8 cellular contexts compared by ENCODE assay signal in the genomic region with DNA sequence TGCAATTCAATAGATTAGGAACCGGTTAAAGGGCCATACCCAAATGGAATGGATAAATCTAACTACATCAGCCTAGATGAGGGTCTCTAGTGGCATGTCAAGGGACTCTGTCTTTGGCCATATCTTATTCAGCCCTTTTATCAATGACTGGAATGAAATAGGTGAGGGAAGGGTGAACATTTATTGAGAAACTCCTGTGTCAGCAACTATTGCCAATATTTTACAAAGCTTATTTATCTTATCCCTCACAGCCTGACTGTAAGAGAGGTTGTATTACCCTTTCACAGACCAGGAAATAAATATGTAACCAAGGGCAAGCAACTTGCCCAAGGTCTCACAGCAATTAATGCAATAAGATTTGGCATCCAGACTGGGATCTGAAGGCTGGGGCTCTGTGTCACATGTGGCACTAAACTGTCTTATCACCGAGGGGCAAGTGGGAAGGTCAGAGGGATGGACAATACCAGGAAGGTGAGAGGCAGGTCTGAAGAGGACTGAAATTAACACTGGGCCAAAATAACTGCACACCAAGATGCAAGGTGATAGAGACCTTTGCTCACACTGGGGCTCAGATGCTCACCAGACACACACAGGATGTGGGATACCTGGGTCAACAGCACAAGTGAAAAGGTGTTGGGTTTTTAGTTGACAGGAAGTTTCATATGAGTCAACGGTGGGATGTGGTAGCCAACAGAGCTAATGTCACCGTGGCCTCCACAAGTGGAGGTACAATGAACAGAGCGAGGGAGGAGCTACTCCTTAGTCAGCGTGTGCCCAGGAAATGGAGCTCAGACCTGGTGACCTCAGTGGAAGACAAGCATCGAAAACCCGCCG.
A peak's percentile ranks its signal among the peaks of the same experiment; 100 is the strongest.
DNase-seq lines count a peak whose midpoint lies in the region; ATAC-seq and TF ChIP-seq lines count a peak whose summit lies in the region.

No MANE protein-coding gene starts in this region.

- BruUV-seq in mammary epithelial cell (replicated peaks; lab: Mats Ljungman, UMichigan) (no TSS peak), MCF 10A (replicated peaks; lab: Mats Ljungman, UMichigan) (no TSS peak), IMR-90 (replicated peaks; lab: Mats Ljungman, UMichigan) (no TSS peak)

- no peak for TF ChIP-seq RAD21 in IMR-90 (IDR thresholded peaks at IDR 0.05; ENCODE audit: low read length)

- H4K8ac ChIP-seq in IMR-90 (ENCODE audit: low read depth in 2 of 2, low read length in 2 of 2): no peak overlapping the region

- H3K36me3 ChIP-seq in mammary epithelial cell (ENCODE audit: insufficient read depth, low read length) (no peaks in the 10 kb centered on the region), IMR-90 (ENCODE audit: control insufficient read depth, insufficient read depth, low read length) (no peaks in the 10 kb centered on the region)

- H3K27me3 Mint-ChIP-seq in MCF 10A (ENCODE audit: insufficient read depth, unreplicated experiment): peaks cover 39% of the 10 kb centered on the region
- H3K27me3 Mint-ChIP-seq in activated T-helper 2 cell treated with anti-CD3 and anti-CD28 coated beads, Interferon-gamma antibody, Interleukin-2, Interleukin-4, amounts not matched to agents 10 μg/mL and 5 μg/mL and 100 μg/mL, durations not matched to agents 14 hours and 24 hours and 36 hours (ENCODE audit: low read depth): peaks cover 5% of the 10 kb centered on the region

- H4K20me1 ChIP-seq in mammary epithelial cell (ENCODE audit: insufficient read depth, low read length): no peaks in the 10 kb centered on the region
- no peaks in the 10 kb centered on the region for H4K20me1 ChIP-seq in IMR-90 (ENCODE audit: insufficient read depth, low read length)

- H3K4me3 Mint-ChIP-seq in MCF 10A (ENCODE audit: unreplicated experiment): no peak overlapping the region
- no peak overlapping the region for H3K4me3 Mint-ChIP-seq in activated T-helper 2 cell treated with anti-CD3 and anti-CD28 coated beads, Interferon-gamma antibody, Interleukin-2, Interleukin-4, amounts not matched to agents 10 μg/mL and 5 μg/mL and 100 μg/mL, durations not matched to agents 14 hours and 24 hours and 36 hours (ENCODE audit: low read depth)

- no peak overlapping the region for H2AK5ac ChIP-seq in IMR-90 (ENCODE audit: low read depth, low read length)

- no peak for ATAC-seq in IMR-90 (ENCODE audit: low read depth)

- H3K18ac ChIP-seq in IMR-90 (ENCODE audit: low read depth, low read length): no peak overlapping the region

- H3K14ac ChIP-seq in IMR-90 (replicated peaks; ENCODE audit: low read depth, low read length): no peak overlapping the region

- H3K27me3 ChIP-seq in mammary epithelial cell (ENCODE audit: insufficient read depth, low read length) (peaks cover 3% of the 10 kb centered on the region), IMR-90 (ENCODE audit: control insufficient read depth, insufficient read depth, low read length) (peaks cover 29% of the 10 kb centered on the region)

- H4K5ac ChIP-seq in IMR-90 (ENCODE audit: low read depth, low read length): no peak overlapping the region

- dilution Hi-C loops in mammary epithelial cell (cut with HindIII; ENCODE audit: low sequenced_read_pairs): loop anchor here (5.0 kb wide), 2 partner anchors 43 to 112 kb away; no protein-coding TSS in a partner anchor
- dilution Hi-C loops in IMR-90 (cut with HindIII; ENCODE audit: low sequenced_read_pairs, unreplicated experiment): no loop called here

- intact Hi-C loops in mammary epithelial cell (cut with micrococcal nuclease): no loop called here
- intact Hi-C loops in MCF 10A (cut with micrococcal nuclease): no loop called here
- intact Hi-C loops in IMR-90 (cut with micrococcal nuclease): no loop called here
- intact Hi-C loops in activated T-helper 2 cell treated with anti-CD3 and anti-CD28 coated beads, Interferon-gamma antibody, Interleukin-2, Interleukin-4, amounts not matched to agents 10 μg/mL and 5 μg/mL and 100 μg/mL, durations not matched to agents 14 hours and 24 hours and 36 hours (cut with micrococcal nuclease): loop anchor here (1.0 to 10.0 kb wide), 9 partner anchors 37 to 778 kb away; a partner anchor contains a TSS

- H3K4me3 ChIP-seq in mammary epithelial cell (replicated peaks in 1 of 3; ENCODE audit: insufficient read depth in 1 of 3, low read depth in 2 of 3, low read length in 3 of 3) (no peak overlapping the region), IMR-90 (ENCODE audit: insufficient read depth, low read depth, low read length) (no peak overlapping the region)

- peaks cover 6% of the 10 kb centered on the region for H3K4me1 ChIP-seq in mammary epithelial cell (ENCODE audit: insufficient read depth, low read length)
- no peaks in the 10 kb centered on the region for H3K4me1 ChIP-seq in IMR-90 (ENCODE audit: control insufficient read depth, insufficient read depth, low read length)

- H2BK5ac ChIP-seq in IMR-90 (ENCODE audit: low read depth, low read length, poor library complexity, severe bottlenecking): no peak overlapping the region

- in situ Hi-C loops in mammary epithelial cell (cut with MboI; ENCODE audit: low sequenced_read_pairs in 2 of 2): loop anchor here in 1 of 2 donors (25.0 kb wide), 1 partner anchor 202 kb away; no protein-coding TSS in a partner anchor
- in situ Hi-C loops in IMR-90 (cut with MboI; ENCODE audit: low sequenced_read_pairs): no loop called here

- H2BK20ac ChIP-seq in IMR-90 (ENCODE audit: low read depth, low read length): no peak overlapping the region

- H3K4ac ChIP-seq in IMR-90 (ENCODE audit: low read depth, low read length): no peak overlapping the region

- WGBS in mammary epithelial cell (ENCODE audit: low coverage, missing lambda C conversion rate): 77% methylated on average over 7 of the region's 9 CpGs
- 52% methylated on average over 3 of the region's 9 CpGs; no CpG with 5 or more reads in 1 of the 2 experiments for WGBS in IMR-90 (ENCODE audit: extremely low coverage in 2 of 2, insufficient read length in 1 of 2), 2 experiments

- H3K9me3 Mint-ChIP-seq in MCF 10A (ENCODE audit: unreplicated experiment): peaks cover 8% of the 10 kb centered on the region
- H3K9me3 Mint-ChIP-seq in activated T-helper 2 cell treated with anti-CD3 and anti-CD28 coated beads, Interferon-gamma antibody, Interleukin-2, Interleukin-4, amounts not matched to agents 10 μg/mL and 5 μg/mL and 100 μg/mL, durations not matched to agents 14 hours and 24 hours and 36 hours: peaks cover 21% of the 10 kb centered on the region

- H3K9me1 ChIP-seq in IMR-90 (ENCODE audit: insufficient read depth, low read length): no peaks in the 10 kb centered on the region

- no peak overlapping the region for H3K27ac Mint-ChIP-seq in MCF 10A (ENCODE audit: low read depth, unreplicated experiment)
- peak overlapping the region; percentile 68 for H3K27ac Mint-ChIP-seq in activated T-helper 2 cell treated with anti-CD3 and anti-CD28 coated beads, Interferon-gamma antibody, Interleukin-2, Interleukin-4, amounts not matched to agents 10 μg/mL and 5 μg/mL and 100 μg/mL, durations not matched to agents 14 hours and 24 hours and 36 hours

- H3K4me2 ChIP-seq in mammary epithelial cell (ENCODE audit: insufficient read depth, low read depth, low read length) (no peak overlapping the region), IMR-90 (ENCODE audit: low read depth, low read length) (no peak overlapping the region)

- H3K79me2 ChIP-seq in mammary epithelial cell (ENCODE audit: insufficient read depth, low read length): no peaks in the 10 kb centered on the region

- H3K4me1 Mint-ChIP-seq in MCF 10A (ENCODE audit: insufficient read depth, unreplicated experiment): no peaks in the 10 kb centered on the region
- peaks cover 59% of the 10 kb centered on the region for H3K4me1 Mint-ChIP-seq in activated T-helper 2 cell treated with anti-CD3 and anti-CD28 coated beads, Interferon-gamma antibody, Interleukin-2, Interleukin-4, amounts not matched to agents 10 μg/mL and 5 μg/mL and 100 μg/mL, durations not matched to agents 14 hours and 24 hours and 36 hours (ENCODE audit: low read depth)

- H3K9ac ChIP-seq in mammary epithelial cell (ENCODE audit: insufficient read depth, low read length): no peak overlapping the region
- H3K9ac ChIP-seq in IMR-90 (ENCODE audit: low read depth, low read length): no peak overlapping the region

- DNase-seq in mammary epithelial cell (peak; percentile 23), MCF 10A (ENCODE audit: unreplicated experiment) (no peak), IMR-90 (no peak), putamen (ENCODE audit: low spot score) (no peak), 8988T (no peak), NCI-H1105 (lab: John Stamatoyannopoulos, UW) (no peak)
- DNase-seq in activated T-helper 2 cell treated with anti-CD3 and anti-CD28 coated beads, Interferon-gamma antibody, Interleukin-2, Interleukin-4, amounts not matched to agents 10 μg/mL and 5 μg/mL and 100 μg/mL, durations not matched to agents 14 hours and 24 hours and 36 hours (ENCODE audit: low spot score): peak; percentile 83
- DNase-seq in stimulated activated CD8-positive, alpha-beta memory T cell treated with anti-CD3 and anti-CD28 coated beads, Interleukin-12 subunit alpha, Interleukin-12 subunit beta, amount 100 ng/mL, for 4 hours (ENCODE audit: low read depth): peak; percentile 46

- TF ChIP-seq POLR2A in IMR-90 (IDR thresholded peaks at IDR 0.05; ENCODE audit: low read depth, low read length): no peak

- no peak overlapping the region for H2BK15ac ChIP-seq in IMR-90 (ENCODE audit: low read depth, low read length)

- TF ChIP-seq CTCF in mammary epithelial cell (conservative IDR thresholded peaks at IDR 0.05 in 1 of 2, IDR thresholded peaks at IDR 0.05 in 1 of 2; ENCODE audit: extremely low read depth in 1 of 2, insufficient read depth in 1 of 2, low read depth in 1 of 2, low read length in 2 of 2): no peak
- TF ChIP-seq CTCF in MCF 10A (IDR thresholded peaks at IDR 0.05; ENCODE audit: unreplicated experiment): no peak
- TF ChIP-seq CTCF in IMR-90 (conservative IDR thresholded peaks at IDR 0.05; ENCODE audit: low read depth, low read length): no peak

- no peak overlapping the region for H2AK9ac ChIP-seq in IMR-90 (replicated peaks; ENCODE audit: low read depth, low read length, poor library complexity)

- H3K27ac ChIP-seq in mammary epithelial cell (ENCODE audit: insufficient read depth, low read depth, low read length) (no peak overlapping the region), IMR-90 (ENCODE audit: insufficient read depth, low read length) (no peak overlapping the region)

- H2BK120ac ChIP-seq in IMR-90 (ENCODE audit: low read depth, low read length): no peak overlapping the region

- no peak overlapping the region for H4K91ac ChIP-seq in IMR-90 (ENCODE audit: insufficient read depth, low read depth, low read length)

- no peak overlapping the region for H3K56ac ChIP-seq in IMR-90 (ENCODE audit: extremely low read depth, insufficient read depth, low read length)

- no peaks in the 10 kb centered on the region for H3K79me1 ChIP-seq in IMR-90 (ENCODE audit: low read depth in 1 of 2, low read length in 2 of 2)

- H3K36me3 Mint-ChIP-seq in MCF 10A (ENCODE audit: insufficient read depth, unreplicated experiment): no peaks in the 10 kb centered on the region
- peaks cover 20% of the 10 kb centered on the region for H3K36me3 Mint-ChIP-seq in activated T-helper 2 cell treated with anti-CD3 and anti-CD28 coated beads, Interferon-gamma antibody, Interleukin-2, Interleukin-4, amounts not matched to agents 10 μg/mL and 5 μg/mL and 100 μg/mL, durations not matched to agents 14 hours and 24 hours and 36 hours (ENCODE audit: low read depth)

- H2AFZ ChIP-seq in mammary epithelial cell (ENCODE audit: low read depth, low read length) (no peak overlapping the region), IMR-90 (replicated peaks; ENCODE audit: low read length, poor library complexity) (no peak overlapping the region)

- no peak overlapping the region for H3K23ac ChIP-seq in IMR-90 (ENCODE audit: low read depth, low read length)

- CTCF ChIA-PET in mammary epithelial cell (lab: Charles Lee; ENCODE audit: low non-redundant PET): no interaction called here
- CTCF ChIA-PET in MCF 10A (lab: Yijun Ruan, JAX): interaction anchor here (1.0 to 1.1 kb wide), 2 partner anchors 12 to 29 kb away, joined by 3 to 4 read pairs; no protein-coding TSS in a partner anchor
- CTCF ChIA-PET in IMR-90 (lab: Yijun Ruan, JAX): no interaction called here

- POLR2A ChIA-PET in MCF 10A (lab: Yijun Ruan, JAX): no interaction called here
- POLR2A ChIA-PET in IMR-90 (lab: Charles Lee; ENCODE audit: unreplicated experiment): no interaction called here

- peaks cover 6% of the 10 kb centered on the region for H3K9me3 ChIP-seq in mammary epithelial cell (replicated peaks; ENCODE audit: insufficient read depth, low read length)
- peaks cover 4% of the 10 kb centered on the region for H3K9me3 ChIP-seq in IMR-90 (ENCODE audit: control insufficient read depth, insufficient read depth, low read length)

Comparison
In these comparisons a context has a peak if more than half of its experiments do, and no peak if none do; other contexts are left out.
1. DNase-seq: peak in mammary epithelial cell (single experiment), activated T-helper 2 cell treated with anti-CD3 and anti-CD28 coated beads, Interferon-gamma antibody, Interleukin-2, Interleukin-4, amounts not matched to agents 10 μg/mL and 5 μg/mL and 100 μg/mL, durations not matched to agents 14 hours and 24 hours and 36 hours (single experiment) and stimulated activated CD8-positive, alpha-beta memory T cell treated with anti-CD3 and anti-CD28 coated beads, Interleukin-12 subunit alpha, Interleukin-12 subunit beta, amount 100 ng/mL, for 4 hours (single experiment); none in MCF 10A (single experiment), IMR-90 (single experiment), putamen (single experiment), 8988T (single experiment) and NCI-H1105 (single experiment).